ENCODE assay signal across 1 cellular context in genomic region chr22:22178566-22178965, GRCh38.
TF ChIP-seq lines count a peak whose summit lies in the region.

No MANE protein-coding gene starts in this region.

TF ChIP-seq in K562, 482 proteins besides CTCF, POLR2A, EP300 and RAD21 (continued from another document):
- TF ChIP-seq AFF1 (IDR thresholded peaks at IDR 0.05; ENCODE audit: low read depth in 1 of 2, partially characterized antibody in 2 of 2) (no peak), HMGN3 (IDR thresholded peaks at IDR 0.05; ENCODE audit: borderline replicate concordance, extremely low read depth, insufficient read length, low read depth, low read length) (no peak), ZNF277 (CRISPR knock-in tag; IDR thresholded peaks at IDR 0.05; ENCODE audit: borderline replicate concordance) (no peak), PRMT5 (CRISPR knock-in tag; IDR thresholded peaks at IDR 0.05) (peak; percentile 55; the same call in 1 of the 2 replicates)
